18 cellular contexts compared by ENCODE assay signal in genomic region chr6:122997541-122998150, GRCh38. TPM values are rescaled to one million over a fixed set of nuclear protein-coding genes. Genes with fewer than 3 reads are reported as not detected.
"Had no signal": no experiment of that assay in that cellular context is flagged by ENCODE, and none has a peak within 500 bp of the region (broad histone marks: within the 10 kb centered on the region; RNA-seq: fewer than 3 reads in every experiment).

No MANE protein-coding gene starts in this region.

- H3K27me3 ChIP-seq: thyroid gland had no signal

- H3K4me3 ChIP-seq: body of pancreas, esophagus muscularis mucosa, thyroid gland had no signal

- H3K9me3 ChIP-seq: body of pancreas, esophagus muscularis mucosa, stomach, thyroid gland had no signal

- DNase-seq: activated effector memory CD4-positive, alpha-beta T cell treated with Interleukin-2 at 50 U/mL for 16 hours; amniotic stem cell; body of pancreas; mammary epithelial cell; natural killer cell; stimulated activated CD4-positive, alpha-beta T cell treated with anti-CD3 and anti-CD28 coated beads, Interleukin-15, amount 100 ng/mL, for 24 hours; stimulated activated CD4-positive, alpha-beta T cell treated with anti-CD3 and anti-CD28 coated beads, Interleukin-4, amount 100 ng/mL, for 24 hours; stomach; thyroid gland had no signal

- H3K9me3 Mint-ChIP-seq: activated naive CD4-positive, alpha-beta T cell treated with anti-CD3 and anti-CD28 coated beads, Interleukin-2, amount 50 U/mL, for 24 hours; T-helper 2 cell treated with Interferon-gamma antibody and Interleukin-4, amounts not matched to agents 5 μg/mL and 100 μg/mL, for 36 hours had no signal

- H3K4me1 Mint-ChIP-seq: natural killer cell had no signal

- H3K27ac Mint-ChIP-seq: activated naive CD4-positive, alpha-beta T cell treated with anti-CD3 and anti-CD28 coated beads, Interleukin-2, amount 50 U/mL, for 24 hours; natural killer cell; T-helper 2 cell treated with Interferon-gamma antibody and Interleukin-4, amounts not matched to agents 5 μg/mL and 100 μg/mL, for 36 hours had no signal

- H3K36me3 ChIP-seq: esophagus muscularis mucosa, stomach, thyroid gland had no signal

- H3K36me3 Mint-ChIP-seq: activated naive CD4-positive, alpha-beta T cell treated with anti-CD3 and anti-CD28 coated beads, Interleukin-2, amount 50 U/mL, for 24 hours had no signal

- H3K4me3 Mint-ChIP-seq: activated naive CD4-positive, alpha-beta T cell treated with anti-CD3 and anti-CD28 coated beads, Interleukin-2, amount 50 U/mL, for 24 hours; natural killer cell; T-helper 2 cell treated with Interferon-gamma antibody and Interleukin-4, amounts not matched to agents 5 μg/mL and 100 μg/mL, for 36 hours had no signal

- ATAC-seq: activated CD4-positive, CD25-positive, alpha-beta regulatory T cell treated with anti-CD3 and anti-CD28 coated beads, Interleukin-2, amount 50 U/mL, for 24 hours; left lobe of liver; natural killer cell had no signal

- H3K27ac ChIP-seq: body of pancreas, esophagus muscularis mucosa, stomach, thyroid gland had no signal

RNA-seq across cellular contexts. Expression of gene CLVS2, which starts 1.6 kb away (rescaled TPM):
- total RNA-seq: chondrocyte, dermis microvascular lymphatic vessel endothelial cell, fibroblast of villous mesenchyme, left lobe of liver, mammary epithelial cell, natural killer cell, osteoblast, thyroid gland had no signal
- polyA plus RNA-seq: mammary epithelial cell had no signal
